In genomic region chr17:60036796-60037677, GRCh38 we compare ENCODE assay signal across 8 cellular contexts. TPM values are rescaled to one million over a fixed set of nuclear protein-coding genes. Genes with fewer than 3 reads are reported as not detected.
A peak's percentile ranks its signal among the peaks of the same experiment; 100 is the strongest.
DNase-seq lines count a peak whose midpoint lies in the region; ATAC-seq and TF ChIP-seq lines count a peak whose summit lies in the region.

No MANE protein-coding gene starts in this region.

- peak overlapping the region; percentile 23 for H3K4me2 ChIP-seq in SU-DHL-6 (ENCODE audit: low read depth, low read length, poor library complexity, severe bottlenecking)

- 26 to 28% methylated on average over 20 of the region's 20 CpGs for WGBS in heart right ventricle, 2 donors

- no peak overlapping the region for H3K27ac ChIP-seq in SU-DHL-6 (ENCODE audit: low read depth, low read length)
- H3K27ac ChIP-seq in heart right ventricle: no peak overlapping the region
- H3K27ac ChIP-seq in vagina: no peak overlapping the region

- TF ChIP-seq CTCF in SU-DHL-6 (IDR thresholded peaks at IDR 0.05; ENCODE audit: insufficient read depth, low read length, poor library complexity, severe bottlenecking) (peak; percentile 96), heart right ventricle (IDR thresholded peaks at IDR 0.05) (peak; percentile 74 to 94 (median 90)), vagina (IDR thresholded peaks at IDR 0.05) (peak; percentile 58 to 64 (median 62))

- H3K4me1 ChIP-seq in heart right ventricle (peaks cover 0 to 8% (median 0%) of the 10 kb centered on the region in 9 donors), vagina (no peaks in the 10 kb centered on the region)

- POLR2A ChIA-PET in activated naive CD8-positive, alpha-beta T cell treated with anti-CD3 and anti-CD28 coated beads, Interleukin-2, amount 10 ng/mL, durations not matched to agents 7 days and 5 days (lab: Charles Lee): interaction anchor here (0.5 kb wide), 1 partner anchor 167 kb away, joined by 3 read pairs; no protein-coding TSS in a partner anchor

- H3K4me1 Mint-ChIP-seq in activated naive CD8-positive, alpha-beta T cell treated with anti-CD3 and anti-CD28 coated beads, Interleukin-2, amount 10 ng/mL, durations not matched to agents 7 days and 5 days: peaks cover 4% of the 10 kb centered on the region

- H3K27me3 ChIP-seq in SU-DHL-6 (ENCODE audit: low read length): no peaks in the 10 kb centered on the region
- peaks cover 0 to 22% (median 6%) of the 10 kb centered on the region in 7 donors for H3K27me3 ChIP-seq in heart right ventricle
- no peaks in the 10 kb centered on the region for H3K27me3 ChIP-seq in vagina

- no peaks in the 10 kb centered on the region for H3K36me3 ChIP-seq in SU-DHL-6 (ENCODE audit: low read length)
- H3K36me3 ChIP-seq in heart right ventricle: peaks cover 0 to 16% (median 0%) of the 10 kb centered on the region in 9 donors
- H3K36me3 ChIP-seq in vagina: peaks cover 0 to 4% of the 10 kb centered on the region in 2 donors

- H3K27me3 Mint-ChIP-seq in activated naive CD8-positive, alpha-beta T cell treated with anti-CD3 and anti-CD28 coated beads, Interleukin-2, amount 10 ng/mL, durations not matched to agents 7 days and 5 days: peaks cover 24% of the 10 kb centered on the region

- no peaks in the 10 kb centered on the region for H3K36me3 Mint-ChIP-seq in activated naive CD8-positive, alpha-beta T cell treated with anti-CD3 and anti-CD28 coated beads, Interleukin-2, amount 10 ng/mL, durations not matched to agents 7 days and 5 days

- no peaks in the 10 kb centered on the region for H3K9me3 Mint-ChIP-seq in activated naive CD8-positive, alpha-beta T cell treated with anti-CD3 and anti-CD28 coated beads, Interleukin-2, amount 10 ng/mL, durations not matched to agents 7 days and 5 days

- no peak overlapping the region for H3K4me3 ChIP-seq in SU-DHL-6 (ENCODE audit: insufficient read depth, low read length, poor library complexity, severe bottlenecking)
- no peak overlapping the region for H3K4me3 ChIP-seq in heart right ventricle
- no peak overlapping the region for H3K4me3 ChIP-seq in vagina

- H2AFZ ChIP-seq in SU-DHL-6 (ENCODE audit: low read depth, low read length, severe bottlenecking): no peak overlapping the region

- DNase-seq in CD1c-positive myeloid dendritic cell (ENCODE audit: extremely low spot score): peak; percentile 79
- peak; percentile 36 for DNase-seq in NCI-H1092 (lab: John Stamatoyannopoulos, UW)
- DNase-seq in activated naive CD8-positive, alpha-beta T cell treated with anti-CD3 and anti-CD28 coated beads, Interleukin-2, amount 10 ng/mL, durations not matched to agents 7 days and 5 days: peak; percentile 79
- peak; percentile 48 to 60 for DNase-seq in heart right ventricle
- DNase-seq in pulmonary artery endothelial cell (ENCODE audit: low read depth, low spot score): peak; percentile 22
- DNase-seq in vagina (ENCODE audit: extremely low spot score in 2 of 2): no peak

- ATAC-seq in GM21515 (IDR thresholded peaks at IDR 0.05; ENCODE audit: unreplicated experiment): peak; percentile 71
- peak; percentile 92 for ATAC-seq in activated naive CD8-positive, alpha-beta T cell treated with anti-CD3 and anti-CD28 coated beads, Interleukin-2, amount 10 ng/mL, durations not matched to agents 7 days and 5 days (ENCODE audit: low read depth)
- ATAC-seq in heart right ventricle: peak; percentile 55 to 95 (median 84)

- H3F3A ChIP-seq in SU-DHL-6 (ENCODE audit: insufficient read depth): no peaks in the 10 kb centered on the region

- H3K9me3 ChIP-seq in SU-DHL-6 (ENCODE audit: insufficient read depth, low read length): no peaks in the 10 kb centered on the region
- H3K9me3 ChIP-seq in heart right ventricle: no peaks in the 10 kb centered on the region
- no peaks in the 10 kb centered on the region for H3K9me3 ChIP-seq in vagina

- no peak overlapping the region for H3K27ac Mint-ChIP-seq in activated naive CD8-positive, alpha-beta T cell treated with anti-CD3 and anti-CD28 coated beads, Interleukin-2, amount 10 ng/mL, durations not matched to agents 7 days and 5 days

- no peaks in the 10 kb centered on the region for H3K79me2 ChIP-seq in SU-DHL-6 (ENCODE audit: insufficient read depth, low read length)

- intact Hi-C loops in heart right ventricle (cut with DNase I): loop anchor here in 7 of 10 donors (5.0 to 10.0 kb wide), 8 partner anchors 72 to 292 kb away; partner anchors contain the start of gene RNFT1 (in 3 of the 7)
- intact Hi-C loops in vagina (cut with DNase I): no loop called here

- H3K4me3 Mint-ChIP-seq in activated naive CD8-positive, alpha-beta T cell treated with anti-CD3 and anti-CD28 coated beads, Interleukin-2, amount 10 ng/mL, durations not matched to agents 7 days and 5 days: peak overlapping the region; percentile 2

- H3K9me2 ChIP-seq in SU-DHL-6 (replicated peaks; ENCODE audit: insufficient read depth, low read length): no peaks in the 10 kb centered on the region

- H4K20me1 ChIP-seq in SU-DHL-6 (ENCODE audit: low read depth, low read length): no peaks in the 10 kb centered on the region

- no peak overlapping the region for H3K9ac ChIP-seq in SU-DHL-6 (ENCODE audit: low read length)

- no peak for TF ChIP-seq POLR2A in vagina (IDR thresholded peaks at IDR 0.05)

RNA-seq across cellular contexts. Expression of gene HEATR6, which starts 41.7 kb away (rescaled TPM):
- total RNA-seq in activated naive CD8-positive, alpha-beta T cell treated with anti-CD3 and anti-CD28 coated beads, Interleukin-2, amount 10 ng/mL, durations not matched to agents 7 days and 5 days: 10 to 100 TPM; 21.3 to 24.5 TPM
- total RNA-seq in heart right ventricle: 10 to 100 TPM; 10.8 to 17.2 (median 13.1) TPM
- 1 to 10 TPM; 5.3 to 6.4 TPM for polyA plus RNA-seq in heart right ventricle
- 9.4 and 10.2 TPM in 2 replicates for total RNA-seq in pulmonary artery endothelial cell
- 27.3 TPM for total RNA-seq in vagina

Comparison
In these comparisons a context has a peak if more than half of its experiments do, and no peak if none do; other contexts are left out.
1. DNase-seq: peak in CD1c-positive myeloid dendritic cell (single experiment), NCI-H1092 (single experiment), activated naive CD8-positive, alpha-beta T cell treated with anti-CD3 and anti-CD28 coated beads, Interleukin-2, amount 10 ng/mL, durations not matched to agents 7 days and 5 days (single experiment), heart right ventricle (2 of 2) and pulmonary artery endothelial cell (single experiment); none in vagina (0 of 2).
2. Peak in every context shown above with its lines, with median percentiles within 50 percentile points of each other: ATAC-seq and CTCF ChIP-seq.